ENCODE assay signal across 10 cellular contexts in genomic region chr14:104085032-104085888, GRCh38. TPM values are rescaled to one million over a fixed set of nuclear protein-coding genes. Genes with fewer than 3 reads are reported as not detected.
DNase-seq lines count a peak whose midpoint lies in the region; ATAC-seq lines count a peak whose summit lies in the region.
"Had no signal": no experiment of that assay in that cellular context is flagged by ENCODE, and none has a peak within 500 bp of the region (broad histone marks: within the 10 kb centered on the region; RNA-seq: fewer than 3 reads in every experiment).

TSS of gene ASPG (plus strand) at chr14:104085700. CDS start at chr14:104085771, 71 bp downstream.

- CTCF ChIA-PET in activated CD4-positive, alpha-beta T cell treated with anti-CD3 and anti-CD28 coated beads for 36 hours (lab: Charles Lee): no interaction called here

- intact Hi-C loops in activated CD4-positive, alpha-beta T cell treated with anti-CD3 and anti-CD28 coated beads for 36 hours (cut with DNase I, micrococcal nuclease): no loop called here

- DNase-seq in activated CD4-positive, alpha-beta T cell treated with anti-CD3 and anti-CD28 coated beads for 36 hours: peak; percentile 43
- DNase-seq in activated CD4-positive, alpha-beta T cell treated with anti-CD3 and anti-CD28 coated beads, Interleukin-2, amount 50 U/mL, for 1 hour: no peak
- DNase-seq in iPS-NIHi11 (ENCODE audit: low spot score) (peak; percentile 99), HPDE6-E6E7 (ENCODE audit: extremely low spot score) (no peak)
- no peak for DNase-seq in stimulated activated naive B cell treated with anti-CD40 and anti-IgM and Interleukin-4, amounts not matched to agents 10 μg/mL and 1 μg/mL and 100 μg/mL, for 72 hours
- DNase-seq: NCI-H1930 had no signal

- no peak within 1 kb of the TSS for H3K27ac Mint-ChIP-seq in activated CD4-positive, alpha-beta T cell treated with anti-CD3 and anti-CD28 coated beads for 36 hours
- H3K27ac Mint-ChIP-seq in activated T-helper 17 cell treated with anti-CD3 and anti-CD28 coated beads, Interleukin-2, amount 50 U/mL, for 72 hours: no peak within 1 kb of the TSS
- H3K27ac Mint-ChIP-seq in stimulated activated naive B cell treated with anti-CD40 and anti-IgM and Interleukin-4, amounts not matched to agents 10 μg/mL and 1 μg/mL and 100 μg/mL, for 72 hours: peak within 1 kb of the TSS; percentile 77

- peaks cover 10% of the 10 kb centered on the region for H3K27me3 Mint-ChIP-seq in activated CD4-positive, alpha-beta T cell treated with anti-CD3 and anti-CD28 coated beads for 36 hours
- H3K27me3 Mint-ChIP-seq in activated T-helper 17 cell treated with anti-CD3 and anti-CD28 coated beads, Interleukin-2, amount 50 U/mL, for 72 hours: peaks cover 4% of the 10 kb centered on the region
- peaks cover 37 to 47% of the 10 kb centered on the region in 2 donors for H3K27me3 Mint-ChIP-seq in stimulated activated naive B cell treated with anti-CD40 and anti-IgM and Interleukin-4, amounts not matched to agents 10 μg/mL and 1 μg/mL and 100 μg/mL, for 72 hours

- POLR2A ChIA-PET in activated CD4-positive, alpha-beta T cell treated with anti-CD3 and anti-CD28 coated beads for 36 hours (lab: Charles Lee): no interaction called here

- H3K4me3 Mint-ChIP-seq in activated CD4-positive, alpha-beta T cell treated with anti-CD3 and anti-CD28 coated beads for 36 hours: no peak within 1 kb of the TSS
- H3K4me3 Mint-ChIP-seq in activated T-helper 17 cell treated with anti-CD3 and anti-CD28 coated beads, Interleukin-2, amount 50 U/mL, for 72 hours: no peak within 1 kb of the TSS
- no peak within 1 kb of the TSS for H3K4me3 Mint-ChIP-seq in stimulated activated naive B cell treated with anti-CD40 and anti-IgM and Interleukin-4, amounts not matched to agents 10 μg/mL and 1 μg/mL and 100 μg/mL, for 72 hours

- H3K36me3 Mint-ChIP-seq in activated CD4-positive, alpha-beta T cell treated with anti-CD3 and anti-CD28 coated beads for 36 hours (ENCODE audit: low read depth): no peaks in the 10 kb centered on the region
- H3K36me3 Mint-ChIP-seq in activated T-helper 17 cell treated with anti-CD3 and anti-CD28 coated beads, Interleukin-2, amount 50 U/mL, for 72 hours (ENCODE audit: low read depth): no peaks in the 10 kb centered on the region
- H3K36me3 Mint-ChIP-seq in stimulated activated naive B cell treated with anti-CD40 and anti-IgM and Interleukin-4, amounts not matched to agents 10 μg/mL and 1 μg/mL and 100 μg/mL, for 72 hours: no peaks in the 10 kb centered on the region

- no peaks in the 10 kb centered on the region for H3K9me3 Mint-ChIP-seq in activated CD4-positive, alpha-beta T cell treated with anti-CD3 and anti-CD28 coated beads for 36 hours (ENCODE audit: low read depth)
- H3K9me3 Mint-ChIP-seq in activated T-helper 17 cell treated with anti-CD3 and anti-CD28 coated beads, Interleukin-2, amount 50 U/mL, for 72 hours: no peaks in the 10 kb centered on the region
- no peaks in the 10 kb centered on the region for H3K9me3 Mint-ChIP-seq in stimulated activated naive B cell treated with anti-CD40 and anti-IgM and Interleukin-4, amounts not matched to agents 10 μg/mL and 1 μg/mL and 100 μg/mL, for 72 hours

- peak; percentile 64 for ATAC-seq in activated CD4-positive, alpha-beta T cell treated with anti-CD3 and anti-CD28 coated beads for 36 hours
- peak; percentile 21 for ATAC-seq in activated T-helper 17 cell treated with anti-CD3 and anti-CD28 coated beads, Interleukin-2, amount 50 U/mL, for 72 hours (replicated peaks)
- ATAC-seq in stimulated activated naive B cell treated with anti-CD40 and anti-IgM and Interleukin-4, amounts not matched to agents 10 μg/mL and 1 μg/mL and 100 μg/mL, for 72 hours (replicated peaks): peak; percentile 20 to 21
- ATAC-seq in HG03135 (IDR thresholded peaks at IDR 0.05; ENCODE audit: unreplicated experiment) (no peak), HG02870 (IDR thresholded peaks at IDR 0.05; ENCODE audit: unreplicated experiment) (no peak)

- no peaks in the 10 kb centered on the region for H3K4me1 Mint-ChIP-seq in activated CD4-positive, alpha-beta T cell treated with anti-CD3 and anti-CD28 coated beads for 36 hours
- no peaks in the 10 kb centered on the region for H3K4me1 Mint-ChIP-seq in activated T-helper 17 cell treated with anti-CD3 and anti-CD28 coated beads, Interleukin-2, amount 50 U/mL, for 72 hours
- H3K4me1 Mint-ChIP-seq in stimulated activated naive B cell treated with anti-CD40 and anti-IgM and Interleukin-4, amounts not matched to agents 10 μg/mL and 1 μg/mL and 100 μg/mL, for 72 hours: peaks cover 0 to 2% of the 10 kb centered on the region in 2 donors

RNA-seq across cellular contexts. Expression of gene ASPG, which starts in this region (rescaled TPM):
- total RNA-seq in activated CD4-positive, alpha-beta T cell treated with anti-CD3 and anti-CD28 coated beads for 36 hours: not detected
- not detected for total RNA-seq in activated T-helper 17 cell treated with anti-CD3 and anti-CD28 coated beads, Interleukin-2, amount 50 U/mL, for 72 hours
- total RNA-seq: A673 had no signal

Comparison
In these comparisons a context has a peak if more than half of its experiments do, and no peak if none do; other contexts are left out.
1. Peak in DNase-seq and ATAC-seq in activated CD4-positive, alpha-beta T cell treated with anti-CD3 and anti-CD28 coated beads for 36 hours; RNA of the gene not detected or under 1 TPM.
2. Peak in ATAC-seq in activated T-helper 17 cell treated with anti-CD3 and anti-CD28 coated beads, Interleukin-2, amount 50 U/mL, for 72 hours; RNA of the gene not detected or under 1 TPM.
3. ATAC-seq: peak in stimulated activated naive B cell treated with anti-CD40 and anti-IgM and Interleukin-4, amounts not matched to agents 10 μg/mL and 1 μg/mL and 100 μg/mL, for 72 hours (2 of 2); none in HG03135 (single experiment) and HG02870 (single experiment).